In the genomic region with DNA sequence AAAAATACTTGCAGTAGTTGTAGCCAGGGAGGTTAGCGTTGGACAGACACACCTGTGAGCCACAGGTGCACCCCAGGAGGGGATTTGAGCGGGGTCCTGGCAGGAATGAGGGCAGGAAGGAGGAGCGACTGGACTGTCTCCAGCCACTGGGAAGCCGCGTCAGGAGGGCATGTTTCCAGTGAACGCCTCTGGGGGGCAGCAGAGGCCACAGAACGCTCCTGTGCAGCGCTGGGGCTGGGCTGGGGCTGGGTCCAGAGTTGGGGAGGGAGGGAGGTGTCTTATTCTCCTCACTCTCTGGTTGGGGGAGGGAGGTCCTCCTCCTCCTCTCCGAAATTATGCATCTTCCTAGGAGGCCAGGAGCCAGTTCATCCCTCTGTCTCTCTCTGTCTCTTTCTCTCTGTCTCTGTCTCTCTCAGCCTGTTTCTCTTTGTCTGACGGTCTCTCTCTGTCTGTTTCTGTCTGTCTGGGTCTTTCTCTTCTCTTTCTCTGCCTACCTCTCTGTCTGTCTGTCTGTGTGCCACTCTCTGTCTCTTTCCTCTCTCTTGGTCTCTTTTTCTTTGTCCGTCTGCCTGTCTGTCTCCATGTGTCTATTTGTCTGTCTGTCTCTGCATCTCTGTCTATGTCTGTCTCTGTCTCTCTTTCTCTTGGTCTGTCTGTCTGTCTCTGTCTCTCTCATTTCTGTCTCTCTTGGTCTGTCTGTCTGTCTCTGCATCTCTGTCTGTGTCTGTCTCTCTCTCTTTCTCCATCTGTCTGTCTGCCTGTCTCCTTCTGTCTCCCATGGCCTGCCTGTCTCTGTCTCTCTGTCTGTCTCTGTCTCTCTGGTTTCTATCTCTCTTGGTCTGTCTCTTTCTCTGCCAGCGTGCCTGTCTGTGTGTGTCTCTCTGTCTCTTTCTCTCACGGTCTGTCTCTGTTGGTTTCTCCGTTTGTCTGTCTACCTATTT, we compare ENCODE assay signal across 8 cellular contexts. TPM values are rescaled to one million over a fixed set of nuclear protein-coding genes. Genes with fewer than 3 reads are reported as not detected.
DNase-seq lines count a peak whose midpoint lies in the region; ATAC-seq and TF ChIP-seq lines count a peak whose summit lies in the region.

No MANE protein-coding gene starts in this region.

- H3K27me3 Mint-ChIP-seq in nephron (ENCODE audit: low read depth): peaks cover 12% of the 10 kb centered on the region
- no peaks in the 10 kb centered on the region for H3K27me3 Mint-ChIP-seq in stimulated activated naive CD8-positive, alpha-beta T cell treated with anti-CD3 and anti-CD28 coated beads, Interleukin-15, amount 100 ng/mL, for 72 hours

- H3K9me3 ChIP-seq in esophagus squamous epithelium: no peaks in the 10 kb centered on the region

- H3K4me1 Mint-ChIP-seq in nephron: peaks cover 8% of the 10 kb centered on the region
- H3K4me1 Mint-ChIP-seq in stimulated activated naive CD8-positive, alpha-beta T cell treated with anti-CD3 and anti-CD28 coated beads, Interleukin-15, amount 100 ng/mL, for 72 hours: peaks cover 9% of the 10 kb centered on the region

- H3K36me3 ChIP-seq in esophagus squamous epithelium: no peaks in the 10 kb centered on the region

- peaks cover 0 to 16% (median 6%) of the 10 kb centered on the region in 3 donors for H3K4me1 ChIP-seq in esophagus squamous epithelium

- no peak overlapping the region for H3K4me3 ChIP-seq in esophagus squamous epithelium

- no peaks in the 10 kb centered on the region for H3K9me3 Mint-ChIP-seq in nephron
- peaks cover 0 to 5% of the 10 kb centered on the region in 2 donors for H3K9me3 Mint-ChIP-seq in stimulated activated naive CD8-positive, alpha-beta T cell treated with anti-CD3 and anti-CD28 coated beads, Interleukin-15, amount 100 ng/mL, for 72 hours

- TF ChIP-seq POLR2A in esophagus squamous epithelium (IDR thresholded peaks at IDR 0.05): no peak

- no peak overlapping the region for H3K4me3 Mint-ChIP-seq in nephron
- H3K4me3 Mint-ChIP-seq in stimulated activated naive CD8-positive, alpha-beta T cell treated with anti-CD3 and anti-CD28 coated beads, Interleukin-15, amount 100 ng/mL, for 72 hours: no peak overlapping the region

- WGBS in esophagus squamous epithelium, 2 donors: 26 to 29% methylated on average over 12 to 14 of the region's 14 CpGs

- no peak overlapping the region for H3K27ac Mint-ChIP-seq in nephron
- peak overlapping the region in 1 of 2 donors; percentile 55 for H3K27ac Mint-ChIP-seq in stimulated activated naive CD8-positive, alpha-beta T cell treated with anti-CD3 and anti-CD28 coated beads, Interleukin-15, amount 100 ng/mL, for 72 hours

- intact Hi-C loops in esophagus squamous epithelium (cut with DNase I): no loop called here

- peak; percentile 92 for ATAC-seq in stimulated activated naive CD8-positive, alpha-beta T cell treated with anti-CD3 and anti-CD28 coated beads, Interleukin-15, amount 100 ng/mL, for 72 hours
- ATAC-seq in GM18517 (IDR thresholded peaks at IDR 0.05; ENCODE audit: unreplicated experiment): no peak

- TF ChIP-seq CTCF in esophagus squamous epithelium (IDR thresholded peaks at IDR 0.05): peak; percentile 58 to 83 (median 70)
- TF ChIP-seq CTCF in nephron (IDR thresholded peaks at IDR 0.05; ENCODE audit: unreplicated experiment in 3 of 3): peak; percentile 84 to 90 (median 86)

- H3K27me3 ChIP-seq in esophagus squamous epithelium: no peaks in the 10 kb centered on the region

- DNase-seq in GM03348 (ENCODE audit: low spot score): peak; percentile 89
- peak; percentile 69 for DNase-seq in HPDE6-E6E7 (ENCODE audit: extremely low spot score)
- DNase-seq in OCI-M2 (lab: John Stamatoyannopoulos, UW; ENCODE audit: unreplicated experiment): peak; percentile 6
- DNase-seq in activated T-cell treated with anti-CD3 and anti-CD28 coated beads, Interleukin-2, amount 50 U/mL, for 1 hour: peak; percentile 77
- no peak for DNase-seq in esophagus squamous epithelium (lab: John Stamatoyannopoulos, UW)
- DNase-seq in stimulated activated naive CD8-positive, alpha-beta T cell treated with anti-CD3 and anti-CD28 coated beads, Interleukin-15, amount 100 ng/mL, for 72 hours: peak; percentile 57 to 59

- peaks cover 3% of the 10 kb centered on the region for H3K36me3 Mint-ChIP-seq in nephron (ENCODE audit: low read depth)

- H3K27ac ChIP-seq in esophagus squamous epithelium: no peak overlapping the region

RNA-seq across cellular contexts. Expression of gene PSMG3, which starts 9.9 kb away (rescaled TPM):
- 10 to 100 TPM; 44.5 to 63.6 (median 47.4) TPM for total RNA-seq in esophagus squamous epithelium

RNA-seq across cellular contexts. Expression of gene TMEM184A, which starts 23.7 kb away (rescaled TPM):
- total RNA-seq in esophagus squamous epithelium: 100 to 1,000 TPM in 2 of 4 donors, 10 to 100 TPM in 2; 56.7 to 204 (median 98.9) TPM

RNA-seq across cellular contexts. Expression of gene MAFK, which starts 49.2 kb away (rescaled TPM):
- 10 to 100 TPM; 11.3 to 26.9 (median 18.9) TPM for total RNA-seq in esophagus squamous epithelium
